ENCODE assay signal across 11 cellular contexts in genomic region chr9:112831281-112831851, GRCh38. TPM values are rescaled to one million over a fixed set of nuclear protein-coding genes. Genes with fewer than 3 reads are reported as not detected.
DNase-seq lines count a peak whose midpoint lies in the region; ATAC-seq, FAIRE-seq and TF ChIP-seq lines count a peak whose summit lies in the region.
"Had no signal": no experiment of that assay in that cellular context is flagged by ENCODE, and none has a peak within 500 bp of the region (broad histone marks: within the 10 kb centered on the region; RNA-seq: fewer than 3 reads in every experiment).

No MANE protein-coding gene starts in this region.

- WGBS in lung, 2 donors = 29 to 49% methylated on average over 5 of the region's 5 CpGs

- H3K27me3 ChIP-seq in lung (ENCODE audit: control insufficient read depth, insufficient read depth) = no peaks in the 10 kb centered on the region
- H3K27me3 ChIP-seq: BE2C, uterus had no signal

- H3K4me3 ChIP-seq in AG10803 (ENCODE audit: low read length) = no peak overlapping the region
- no peak overlapping the region for H3K4me3 ChIP-seq in cardiac fibroblast (replicated peaks in 1 of 2; ENCODE audit: low read depth in 2 of 2, low read length in 2 of 2)
- no peak overlapping the region for H3K4me3 ChIP-seq in lung
- H3K4me3 ChIP-seq: uterus had no signal

- no peak for FAIRE-seq in urothelium cell line (lab: Jason Lieb, UNC)
- no peak for FAIRE-seq in GM19239 (lab: Jason Lieb, UNC)
- FAIRE-seq: TTC549 had no signal

- TF ChIP-seq CTCF in AG10803 (conservative IDR thresholded peaks at IDR 0.05; ENCODE audit: low read length) (no peak), cardiac fibroblast (IDR thresholded peaks at IDR 0.05; ENCODE audit: low read depth, low read length) (no peak), lung (IDR thresholded peaks at IDR 0.05; ENCODE audit: control extremely low read depth, extremely low read depth) (no peak)

- no peaks in the 10 kb centered on the region for H3K9me3 ChIP-seq in lung (ENCODE audit: control insufficient read depth in 2 of 2, insufficient read depth in 1 of 2, low read length in 1 of 2)
- H3K9me3 ChIP-seq: BE2C, uterus had no signal

- H3K4me1 ChIP-seq in lung (ENCODE audit: control insufficient read depth in 2 of 2, insufficient read depth in 2 of 2, low read length in 2 of 2) = peaks cover 0 to 13% of the 10 kb centered on the region in 2 donors
- H3K4me1 ChIP-seq: BE2C, uterus had no signal

- H3K36me3 ChIP-seq in lung (ENCODE audit: control insufficient read depth in 2 of 2, insufficient read depth in 2 of 2, low read length in 2 of 2) = peaks cover 3 to 5% of the 10 kb centered on the region in 2 donors
- H3K36me3 ChIP-seq: BE2C, uterus had no signal

- DNase-seq in AG10803 (ENCODE audit: low read depth) = peak; percentile 13
- peak; percentile 48 for DNase-seq in NCI-H1092 (lab: John Stamatoyannopoulos, UW)
- peak; percentile 6 to 66 for DNase-seq in cardiac fibroblast (ENCODE audit: low read depth in 2 of 2)
- peak; percentile 81 for DNase-seq in lung (ENCODE audit: low spot score)
- no peak for DNase-seq in stimulated activated CD4-positive, alpha-beta T cell treated with anti-CD3 and anti-CD28 coated beads, Interleukin-4, amount 100 ng/mL, for 4 hours
- no peak for DNase-seq in urothelium cell line (ENCODE audit: low spot score)
- DNase-seq in GM19239 (ENCODE audit: insufficient read length, low spot score) = no peak
- DNase-seq: BE2C had no signal

- peak overlapping the region in 1 of 2 donors; percentile 84 for H3K27ac ChIP-seq in lung (ENCODE audit: low read depth in 1 of 2, low read length in 1 of 2)
- H3K27ac ChIP-seq: uterus had no signal

- ATAC-seq in lung (ENCODE audit: insufficient read depth, low FRiP score) = peak; percentile 86
- ATAC-seq in GM18861 (IDR thresholded peaks at IDR 0.05; ENCODE audit: unreplicated experiment) = no peak

RNA-seq across cellular contexts. Expression of gene SLC46A2, which starts 59.3 kb away (rescaled TPM):
- total RNA-seq in lung = 10 to 100 TPM in 1 of 2 donors, under 1 TPM in 1; 0.20 to 15.6 TPM
- polyA plus RNA-seq in lung = 10 to 100 TPM; 11.6 to 18.5 TPM
- total RNA-seq: uterus had no signal

Comparison
In these comparisons a context has a peak if more than half of its experiments do, and no peak if none do; other contexts are left out.
1. DNase-seq: peak in AG10803 (single experiment), NCI-H1092 (single experiment), cardiac fibroblast (2 of 2) and lung (single experiment); none in stimulated activated CD4-positive, alpha-beta T cell treated with anti-CD3 and anti-CD28 coated beads, Interleukin-4, amount 100 ng/mL, for 4 hours (0 of 2), urothelium cell line (single experiment) and GM19239 (single experiment).